1 cellular context compared by ENCODE assay signal in genomic region chr5:3197237-3197636, GRCh38.
TF ChIP-seq lines count a peak whose summit lies in the region.

No MANE protein-coding gene starts in this region.

TF ChIP-seq in GM23338, 12 proteins besides CTCF, POLR2A, EP300 and RAD21:
- TF ChIP-seq, protein P1, sequence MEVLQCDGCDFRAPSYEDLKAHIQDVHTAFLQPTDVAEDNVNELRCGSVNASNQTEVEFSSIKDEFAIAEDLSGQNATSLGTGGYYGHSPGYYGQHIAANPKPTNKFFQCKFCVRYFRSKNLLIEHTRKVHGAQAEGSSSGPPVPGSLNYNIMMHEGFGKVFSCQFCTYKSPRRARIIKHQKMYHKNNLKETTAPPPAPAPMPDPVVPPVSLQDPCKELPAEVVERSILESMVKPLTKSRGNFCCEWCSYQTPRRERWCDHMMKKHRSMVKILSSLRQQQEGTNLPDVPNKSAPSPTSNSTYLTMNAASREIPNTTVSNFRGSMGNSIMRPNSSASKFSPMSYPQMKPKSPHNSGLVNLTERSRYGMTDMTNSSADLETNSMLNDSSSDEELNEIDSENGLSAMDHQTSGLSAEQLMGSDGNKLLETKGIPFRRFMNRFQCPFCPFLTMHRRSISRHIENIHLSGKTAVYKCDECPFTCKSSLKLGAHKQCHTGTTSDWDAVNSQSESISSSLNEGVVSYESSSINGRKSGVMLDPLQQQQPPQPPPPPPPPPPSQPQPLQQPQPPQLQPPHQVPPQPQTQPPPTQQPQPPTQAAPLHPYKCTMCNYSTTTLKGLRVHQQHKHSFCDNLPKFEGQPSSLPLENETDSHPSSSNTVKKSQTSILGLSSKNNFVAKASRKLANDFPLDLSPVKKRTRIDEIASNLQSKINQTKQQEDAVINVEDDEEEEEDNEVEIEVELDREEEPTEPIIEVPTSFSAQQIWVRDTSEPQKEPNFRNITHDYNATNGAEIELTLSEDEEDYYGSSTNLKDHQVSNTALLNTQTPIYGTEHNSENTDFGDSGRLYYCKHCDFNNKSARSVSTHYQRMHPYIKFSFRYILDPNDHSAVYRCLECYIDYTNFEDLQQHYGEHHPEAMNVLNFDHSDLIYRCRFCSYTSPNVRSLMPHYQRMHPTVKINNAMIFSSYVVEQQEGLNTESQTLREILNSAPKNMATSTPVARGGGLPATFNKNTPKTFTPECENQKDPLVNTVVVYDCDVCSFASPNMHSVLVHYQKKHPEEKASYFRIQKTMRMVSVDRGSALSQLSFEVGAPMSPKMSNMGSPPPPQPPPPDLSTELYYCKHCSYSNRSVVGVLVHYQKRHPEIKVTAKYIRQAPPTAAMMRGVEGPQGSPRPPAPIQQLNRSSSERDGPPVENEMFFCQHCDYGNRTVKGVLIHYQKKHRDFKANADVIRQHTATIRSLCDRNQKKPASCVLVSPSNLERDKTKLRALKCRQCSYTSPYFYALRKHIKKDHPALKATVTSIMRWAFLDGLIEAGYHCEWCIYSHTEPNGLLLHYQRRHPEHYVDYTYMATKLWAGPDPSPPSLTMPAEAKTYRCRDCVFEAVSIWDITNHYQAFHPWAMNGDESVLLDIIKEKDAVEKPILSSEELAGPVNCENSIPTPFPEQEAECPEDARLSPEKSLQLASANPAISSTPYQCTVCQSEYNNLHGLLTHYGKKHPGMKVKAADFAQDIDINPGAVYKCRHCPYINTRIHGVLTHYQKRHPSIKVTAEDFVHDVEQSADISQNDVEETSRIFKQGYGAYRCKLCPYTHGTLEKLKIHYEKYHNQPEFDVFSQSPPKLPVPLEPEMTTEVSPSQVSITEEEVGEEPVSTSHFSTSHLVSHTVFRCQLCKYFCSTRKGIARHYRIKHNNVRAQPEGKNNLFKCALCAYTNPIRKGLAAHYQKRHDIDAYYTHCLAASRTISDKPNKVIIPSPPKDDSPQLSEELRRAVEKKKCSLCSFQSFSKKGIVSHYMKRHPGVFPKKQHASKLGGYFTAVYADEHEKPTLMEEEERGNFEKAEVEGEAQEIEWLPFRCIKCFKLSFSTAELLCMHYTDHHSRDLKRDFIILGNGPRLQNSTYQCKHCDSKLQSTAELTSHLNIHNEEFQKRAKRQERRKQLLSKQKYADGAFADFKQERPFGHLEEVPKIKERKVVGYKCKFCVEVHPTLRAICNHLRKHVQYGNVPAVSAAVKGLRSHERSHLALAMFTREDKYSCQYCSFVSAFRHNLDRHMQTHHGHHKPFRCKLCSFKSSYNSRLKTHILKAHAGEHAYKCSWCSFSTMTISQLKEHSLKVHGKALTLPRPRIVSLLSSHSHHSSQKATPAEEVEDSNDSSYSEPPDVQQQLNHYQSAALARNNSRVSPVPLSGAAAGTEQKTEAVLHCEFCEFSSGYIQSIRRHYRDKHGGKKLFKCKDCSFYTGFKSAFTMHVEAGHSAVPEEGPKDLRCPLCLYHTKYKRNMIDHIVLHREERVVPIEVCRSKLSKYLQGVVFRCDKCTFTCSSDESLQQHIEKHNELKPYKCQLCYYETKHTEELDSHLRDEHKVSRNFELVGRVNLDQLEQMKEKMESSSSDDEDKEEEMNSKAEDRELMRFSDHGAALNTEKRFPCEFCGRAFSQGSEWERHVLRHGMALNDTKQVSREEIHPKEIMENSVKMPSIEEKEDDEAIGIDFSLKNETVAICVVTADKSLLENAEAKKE (CRISPR knock-in tag; IDR thresholded peaks at IDR 0.05): no peak
- TF ChIP-seq JUNB (IDR thresholded peaks at IDR 0.05; ENCODE audit: unreplicated experiment) (no peak), NANOG (IDR thresholded peaks at IDR 0.05; ENCODE audit: borderline replicate concordance) (no peak), CREB1 (CRISPR knock-in tag; IDR thresholded peaks at IDR 0.05; ENCODE audit: low read depth) (no peak), EZH2phosphoT487 (IDR thresholded peaks at IDR 0.05; ENCODE audit: unreplicated experiment) (no peak), ZNF114 (CRISPR knock-in tag; IDR thresholded peaks at IDR 0.05) (no peak)
- TF ChIP-seq, protein P2, sequence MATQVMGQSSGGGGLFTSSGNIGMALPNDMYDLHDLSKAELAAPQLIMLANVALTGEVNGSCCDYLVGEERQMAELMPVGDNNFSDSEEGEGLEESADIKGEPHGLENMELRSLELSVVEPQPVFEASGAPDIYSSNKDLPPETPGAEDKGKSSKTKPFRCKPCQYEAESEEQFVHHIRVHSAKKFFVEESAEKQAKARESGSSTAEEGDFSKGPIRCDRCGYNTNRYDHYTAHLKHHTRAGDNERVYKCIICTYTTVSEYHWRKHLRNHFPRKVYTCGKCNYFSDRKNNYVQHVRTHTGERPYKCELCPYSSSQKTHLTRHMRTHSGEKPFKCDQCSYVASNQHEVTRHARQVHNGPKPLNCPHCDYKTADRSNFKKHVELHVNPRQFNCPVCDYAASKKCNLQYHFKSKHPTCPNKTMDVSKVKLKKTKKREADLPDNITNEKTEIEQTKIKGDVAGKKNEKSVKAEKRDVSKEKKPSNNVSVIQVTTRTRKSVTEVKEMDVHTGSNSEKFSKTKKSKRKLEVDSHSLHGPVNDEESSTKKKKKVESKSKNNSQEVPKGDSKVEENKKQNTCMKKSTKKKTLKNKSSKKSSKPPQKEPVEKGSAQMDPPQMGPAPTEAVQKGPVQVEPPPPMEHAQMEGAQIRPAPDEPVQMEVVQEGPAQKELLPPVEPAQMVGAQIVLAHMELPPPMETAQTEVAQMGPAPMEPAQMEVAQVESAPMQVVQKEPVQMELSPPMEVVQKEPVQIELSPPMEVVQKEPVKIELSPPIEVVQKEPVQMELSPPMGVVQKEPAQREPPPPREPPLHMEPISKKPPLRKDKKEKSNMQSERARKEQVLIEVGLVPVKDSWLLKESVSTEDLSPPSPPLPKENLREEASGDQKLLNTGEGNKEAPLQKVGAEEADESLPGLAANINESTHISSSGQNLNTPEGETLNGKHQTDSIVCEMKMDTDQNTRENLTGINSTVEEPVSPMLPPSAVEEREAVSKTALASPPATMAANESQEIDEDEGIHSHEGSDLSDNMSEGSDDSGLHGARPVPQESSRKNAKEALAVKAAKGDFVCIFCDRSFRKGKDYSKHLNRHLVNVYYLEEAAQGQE (IDR thresholded peaks at IDR 0.05; ENCODE audit: unreplicated experiment): no peak
